Comparison of ENCODE assay signal across 1 cellular context in the genomic region with DNA sequence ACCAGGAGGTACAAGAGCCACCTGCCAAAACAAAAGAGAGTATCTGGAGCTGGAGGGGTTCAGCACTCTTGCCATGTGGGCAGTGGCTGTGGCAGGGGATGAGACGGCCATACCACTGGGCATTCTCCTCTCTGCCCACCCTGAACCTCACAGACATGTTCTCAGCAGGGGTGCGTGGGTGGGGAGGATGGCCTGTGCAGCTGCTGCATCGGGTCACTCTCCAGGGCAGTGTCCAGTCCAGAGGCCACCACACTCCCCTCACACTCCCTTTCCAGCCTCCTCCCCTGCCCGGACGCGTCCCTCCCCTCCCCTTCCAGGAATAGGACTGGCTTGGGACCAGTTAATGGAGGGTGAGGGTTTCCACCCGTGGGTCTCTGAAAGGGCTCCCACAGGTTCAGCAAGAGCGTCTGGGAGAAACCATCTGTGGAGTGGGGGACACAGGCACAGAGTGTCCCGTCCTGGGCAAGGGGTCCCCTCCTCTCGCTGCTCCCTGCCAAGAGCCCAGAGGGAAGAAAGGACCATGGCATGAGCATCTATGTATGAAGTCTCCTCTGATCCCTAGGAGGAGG.
TF ChIP-seq lines count a peak whose summit lies in the region.

No MANE protein-coding gene starts in this region.

TF ChIP-seq in K562, 482 proteins besides CTCF, POLR2A, EP300 and RAD21:
- no peak for TF ChIP-seq RERE (CRISPR knock-in tag; IDR thresholded peaks at IDR 0.05; ENCODE audit: borderline replicate concordance)
- TF ChIP-seq, protein P1, sequence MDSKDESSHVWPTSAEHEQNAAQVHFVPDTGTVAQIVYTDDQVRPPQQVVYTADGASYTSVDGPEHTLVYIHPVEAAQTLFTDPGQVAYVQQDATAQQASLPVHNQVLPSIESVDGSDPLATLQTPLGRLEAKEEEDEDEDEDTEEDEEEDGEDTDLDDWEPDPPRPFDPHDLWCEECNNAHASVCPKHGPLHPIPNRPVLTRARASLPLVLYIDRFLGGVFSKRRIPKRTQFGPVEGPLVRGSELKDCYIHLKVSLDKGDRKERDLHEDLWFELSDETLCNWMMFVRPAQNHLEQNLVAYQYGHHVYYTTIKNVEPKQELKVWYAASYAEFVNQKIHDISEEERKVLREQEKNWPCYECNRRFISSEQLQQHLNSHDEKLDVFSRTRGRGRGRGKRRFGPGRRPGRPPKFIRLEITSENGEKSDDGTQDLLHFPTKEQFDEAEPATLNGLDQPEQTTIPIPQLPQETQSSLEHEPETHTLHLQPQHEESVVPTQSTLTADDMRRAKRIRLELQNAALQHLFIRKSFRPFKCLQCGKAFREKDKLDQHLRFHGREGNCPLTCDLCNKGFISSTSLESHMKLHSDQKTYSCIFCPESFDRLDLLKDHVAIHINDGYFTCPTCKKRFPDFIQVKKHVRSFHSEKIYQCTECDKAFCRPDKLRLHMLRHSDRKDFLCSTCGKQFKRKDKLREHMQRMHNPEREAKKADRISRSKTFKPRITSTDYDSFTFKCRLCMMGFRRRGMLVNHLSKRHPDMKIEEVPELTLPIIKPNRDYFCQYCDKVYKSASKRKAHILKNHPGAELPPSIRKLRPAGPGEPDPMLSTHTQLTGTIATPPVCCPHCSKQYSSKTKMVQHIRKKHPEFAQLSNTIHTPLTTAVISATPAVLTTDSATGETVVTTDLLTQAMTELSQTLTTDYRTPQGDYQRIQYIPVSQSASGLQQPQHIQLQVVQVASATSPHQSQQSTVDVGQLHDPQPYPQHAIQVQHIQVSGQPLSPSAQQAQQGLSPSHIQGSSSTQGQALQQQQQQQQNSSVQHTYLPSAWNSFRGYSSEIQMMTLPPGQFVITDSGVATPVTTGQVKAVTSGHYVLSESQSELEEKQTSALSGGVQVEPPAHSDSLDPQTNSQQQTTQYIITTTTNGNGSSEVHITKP (IDR thresholded peaks at IDR 0.05; ENCODE audit: partially characterized antibody), result peak; percentile 51
- TF ChIP-seq EGR1 (conservative IDR thresholded peaks at IDR 0.05), result peak; percentile 28; the same call in 1 of the 2 replicates
- TF ChIP-seq, protein P2, sequence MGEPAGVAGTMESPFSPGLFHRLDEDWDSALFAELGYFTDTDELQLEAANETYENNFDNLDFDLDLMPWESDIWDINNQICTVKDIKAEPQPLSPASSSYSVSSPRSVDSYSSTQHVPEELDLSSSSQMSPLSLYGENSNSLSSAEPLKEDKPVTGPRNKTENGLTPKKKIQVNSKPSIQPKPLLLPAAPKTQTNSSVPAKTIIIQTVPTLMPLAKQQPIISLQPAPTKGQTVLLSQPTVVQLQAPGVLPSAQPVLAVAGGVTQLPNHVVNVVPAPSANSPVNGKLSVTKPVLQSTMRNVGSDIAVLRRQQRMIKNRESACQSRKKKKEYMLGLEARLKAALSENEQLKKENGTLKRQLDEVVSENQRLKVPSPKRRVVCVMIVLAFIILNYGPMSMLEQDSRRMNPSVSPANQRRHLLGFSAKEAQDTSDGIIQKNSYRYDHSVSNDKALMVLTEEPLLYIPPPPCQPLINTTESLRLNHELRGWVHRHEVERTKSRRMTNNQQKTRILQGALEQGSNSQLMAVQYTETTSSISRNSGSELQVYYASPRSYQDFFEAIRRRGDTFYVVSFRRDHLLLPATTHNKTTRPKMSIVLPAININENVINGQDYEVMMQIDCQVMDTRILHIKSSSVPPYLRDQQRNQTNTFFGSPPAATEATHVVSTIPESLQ (CRISPR knock-in tag; IDR thresholded peaks at IDR 0.05), result no peak
- TF ChIP-seq ZNF311 (CRISPR knock-in tag; IDR thresholded peaks at IDR 0.05), result no peak
- 0 out of 2 replicates have a peak, but pooled peaks have one; percentile 38 for TF ChIP-seq POLR2G (IDR thresholded peaks at IDR 0.05; ENCODE audit: low read depth, low read length)
